In genomic region chr9:129313331-129313955, GRCh38 we compare ENCODE assay signal across 28 cellular contexts.
DNase-seq lines count a peak whose midpoint lies in the region; ATAC-seq lines count a peak whose summit lies in the region.
"Had no signal": no experiment of that assay in that cellular context is flagged by ENCODE, and none has a peak within 500 bp of the region (broad histone marks: within the 10 kb centered on the region; RNA-seq: fewer than 3 reads in every experiment).

No MANE protein-coding gene starts in this region.

- H3K4me1 ChIP-seq in BLaER1 treated with 17β-estradiol and CSF1 and Interleukin-3, amounts not matched to agents 10 nM and 100 nM, result peaks cover 22 to 40% (median 28%) of the 10 kb centered on the region in 10 experiments
- H3K4me1 ChIP-seq: pancreas had no signal

- H3K36me3 Mint-ChIP-seq in stimulated activated memory B cell treated with anti-CD40 and anti-IgM and Interleukin-4, amounts not matched to agents 10 μg/mL and 1 μg/mL and 100 μg/mL, for 72 hours, result no peaks in the 10 kb centered on the region
- H3K36me3 Mint-ChIP-seq: IgD-negative memory B cell; mesothelial cell of epicardium; naive thymus-derived CD4-positive, alpha-beta T cell had no signal

- H3K4me3 ChIP-seq in BLaER1 treated with 17β-estradiol and CSF1 and Interleukin-3, amounts not matched to agents 10 nM and 100 nM, result no peak overlapping the region
- H3K4me3 ChIP-seq: gastrocnemius medialis, hepatocyte, left lung, pancreas, PC-9 had no signal

- peaks cover 74% of the 10 kb centered on the region for H3K27me3 Mint-ChIP-seq in stimulated activated memory B cell treated with anti-CD40 and anti-IgM and Interleukin-4, amounts not matched to agents 10 μg/mL and 1 μg/mL and 100 μg/mL, for 72 hours
- H3K27me3 Mint-ChIP-seq: activated T-helper 17 cell treated with anti-CD3 and anti-CD28 coated beads, Interleukin-2, amount 50 U/mL, for 72 hours had no signal

- peak; percentile 22 for ATAC-seq in stimulated activated memory B cell treated with anti-CD40 and anti-IgM and Interleukin-4, amounts not matched to agents 10 μg/mL and 1 μg/mL and 100 μg/mL, for 72 hours
- ATAC-seq in HG03432 (IDR thresholded peaks at IDR 0.05; ENCODE audit: unreplicated experiment) (no peak), GM21825 (IDR thresholded peaks at IDR 0.05; ENCODE audit: unreplicated experiment) (no peak)
- ATAC-seq: activated T-helper 17 cell treated with anti-CD3 and anti-CD28 coated beads, Interleukin-2, amount 50 U/mL, for 72 hours; gastrocnemius medialis; left lung; naive thymus-derived CD4-positive, alpha-beta T cell; pancreas; right cardiac atrium; Right ventricle myocardium inferior had no signal

- peak; percentile 3 for DNase-seq in activated T-cell treated with anti-CD3 and anti-CD28 coated beads, Interleukin-2, amount 50 U/mL, for 1 hour
- DNase-seq in activated T-cell treated with anti-CD3 and anti-CD28 coated beads for 4 hours (no peak), mesenteric fat pad (ENCODE audit: low spot score) (peak; percentile 73), C1 segment of cervical spinal cord (lab: John Stamatoyannopoulos, UW) (no peak)
- DNase-seq: activated CD4-positive, alpha-beta T cell treated with anti-CD3 and anti-CD28 coated beads for 48 hours; caudate nucleus; DMS53; NCI-H1694 treated with DMSO at 0.1 percent for 48 hours; NCI-H510A; PC-9; stimulated activated naive CD4-positive, alpha-beta T cell treated with Interleukin-2 at 50 U/mL for 16 hours had no signal

- no peak overlapping the region for H3K9ac ChIP-seq in BLaER1 treated with 17β-estradiol and CSF1 and Interleukin-3, amounts not matched to agents 10 nM and 100 nM

- no peaks in the 10 kb centered on the region for H4K20me1 ChIP-seq in BLaER1 treated with 17β-estradiol and CSF1 and Interleukin-3, amounts not matched to agents 10 nM and 100 nM

- H3K4me3 Mint-ChIP-seq in stimulated activated memory B cell treated with anti-CD40 and anti-IgM and Interleukin-4, amounts not matched to agents 10 μg/mL and 1 μg/mL and 100 μg/mL, for 72 hours, result no peak overlapping the region
- H3K4me3 Mint-ChIP-seq: activated T-helper 17 cell treated with anti-CD3 and anti-CD28 coated beads, Interleukin-2, amount 50 U/mL, for 72 hours; B cell; dendritic cell treated with granulocyte-macrophage colony-stimulating factor and Interleukin-4, amounts not matched to agents 40 ng/mL and 50 ng/mL, for 4 days; IgD-negative memory B cell; mesothelial cell of epicardium; naive thymus-derived CD4-positive, alpha-beta T cell; T-helper 2 cell treated with Interferon-gamma antibody and Interleukin-4, amounts not matched to agents 5 μg/mL and 100 μg/mL, for 36 hours had no signal

- H3K27me3 ChIP-seq in BLaER1 treated with 17β-estradiol and CSF1 and Interleukin-3, amounts not matched to agents 10 nM and 100 nM, result no peaks in the 10 kb centered on the region
- H3K27me3 ChIP-seq: gastrocnemius medialis, hepatocyte, left lung, pancreas had no signal

- H3K4me2 ChIP-seq in BLaER1 treated with 17β-estradiol and CSF1 and Interleukin-3, amounts not matched to agents 10 nM and 100 nM, result peak overlapping the region in 7 of 11 experiments; percentile 1 to 47 (median 34); a peak in 10 of 22 replicates
- H3K4me2 ChIP-seq: hepatocyte, PC-9 had no signal

- no peak overlapping the region for H3K27ac Mint-ChIP-seq in stimulated activated memory B cell treated with anti-CD40 and anti-IgM and Interleukin-4, amounts not matched to agents 10 μg/mL and 1 μg/mL and 100 μg/mL, for 72 hours
- H3K27ac Mint-ChIP-seq: activated T-helper 17 cell treated with anti-CD3 and anti-CD28 coated beads, Interleukin-2, amount 50 U/mL, for 72 hours; B cell; dendritic cell treated with granulocyte-macrophage colony-stimulating factor and Interleukin-4, amounts not matched to agents 40 ng/mL and 50 ng/mL, for 4 days; mesothelial cell of epicardium; naive thymus-derived CD4-positive, alpha-beta T cell; T-helper 2 cell treated with Interferon-gamma antibody and Interleukin-4, amounts not matched to agents 5 μg/mL and 100 μg/mL, for 36 hours had no signal

- peaks cover 10% of the 10 kb centered on the region for H3K9me3 Mint-ChIP-seq in stimulated activated memory B cell treated with anti-CD40 and anti-IgM and Interleukin-4, amounts not matched to agents 10 μg/mL and 1 μg/mL and 100 μg/mL, for 72 hours
- H3K9me3 Mint-ChIP-seq: activated T-helper 17 cell treated with anti-CD3 and anti-CD28 coated beads, Interleukin-2, amount 50 U/mL, for 72 hours; dendritic cell treated with granulocyte-macrophage colony-stimulating factor and Interleukin-4, amounts not matched to agents 40 ng/mL and 50 ng/mL, for 4 days; IgD-negative memory B cell; naive thymus-derived CD4-positive, alpha-beta T cell; T-helper 2 cell treated with Interferon-gamma antibody and Interleukin-4, amounts not matched to agents 5 μg/mL and 100 μg/mL, for 36 hours had no signal

- peaks cover 8% of the 10 kb centered on the region for H3K4me1 Mint-ChIP-seq in stimulated activated memory B cell treated with anti-CD40 and anti-IgM and Interleukin-4, amounts not matched to agents 10 μg/mL and 1 μg/mL and 100 μg/mL, for 72 hours
- H3K4me1 Mint-ChIP-seq: activated T-helper 17 cell treated with anti-CD3 and anti-CD28 coated beads, Interleukin-2, amount 50 U/mL, for 72 hours; B cell; IgD-negative memory B cell had no signal

- no peak overlapping the region for H3K27ac ChIP-seq in BLaER1 treated with 17β-estradiol and CSF1 and Interleukin-3, amounts not matched to agents 10 nM and 100 nM
- H3K27ac ChIP-seq: gastrocnemius medialis, hepatocyte, pancreas, PC-9 had no signal

- H3K9me3 ChIP-seq in BLaER1 treated with 17β-estradiol and CSF1 and Interleukin-3, amounts not matched to agents 10 nM and 100 nM (replicated peaks in 1 of 11), result peaks cover 0 to 7% (median 0%) of the 10 kb centered on the region in 11 experiments; a peak in 4 of 22 replicates
- H3K9me3 ChIP-seq: gastrocnemius medialis, left lung, pancreas had no signal

- no peaks in the 10 kb centered on the region for H3K36me3 ChIP-seq in BLaER1 treated with 17β-estradiol and CSF1 and Interleukin-3, amounts not matched to agents 10 nM and 100 nM
- H3K36me3 ChIP-seq: gastrocnemius medialis, left lung, pancreas had no signal

Comparison
In these comparisons a context has a peak if more than half of its experiments do, and no peak if none do; other contexts are left out.
1. DNase-seq: peak in activated T-cell treated with anti-CD3 and anti-CD28 coated beads, Interleukin-2, amount 50 U/mL, for 1 hour (single experiment) and mesenteric fat pad (single experiment); none in activated T-cell treated with anti-CD3 and anti-CD28 coated beads for 4 hours (single experiment) and C1 segment of cervical spinal cord (0 of 14).